Comparison of ENCODE assay signal across 1 cellular context in the genomic region with DNA sequence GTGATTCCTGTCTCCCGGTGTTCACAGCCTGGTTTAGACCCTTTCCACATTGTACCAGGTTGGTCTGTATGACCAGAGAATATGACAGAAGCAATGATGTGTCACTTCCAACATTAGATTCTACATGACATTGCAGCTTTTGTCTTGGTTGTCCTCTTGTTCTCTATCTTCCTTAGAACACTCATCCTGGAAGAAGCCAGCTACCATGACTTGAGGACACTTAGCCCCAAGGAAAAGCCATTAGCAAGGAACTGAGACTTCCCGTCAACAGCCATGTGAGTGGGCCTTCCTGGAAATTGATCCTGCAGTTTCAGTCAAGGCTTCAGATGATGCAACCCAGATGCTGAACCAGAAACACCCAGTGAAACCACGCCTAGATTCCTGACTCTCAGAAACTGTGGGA.
A peak's percentile ranks its signal among the peaks of the same experiment; 100 is the strongest.
TF ChIP-seq lines count a peak whose summit lies in the region.

No MANE protein-coding gene starts in this region.

TF ChIP-seq in K562, 482 proteins besides CTCF, POLR2A, EP300 and RAD21 (continued from another document and continues in another):
- TF ChIP-seq, protein P1, sequence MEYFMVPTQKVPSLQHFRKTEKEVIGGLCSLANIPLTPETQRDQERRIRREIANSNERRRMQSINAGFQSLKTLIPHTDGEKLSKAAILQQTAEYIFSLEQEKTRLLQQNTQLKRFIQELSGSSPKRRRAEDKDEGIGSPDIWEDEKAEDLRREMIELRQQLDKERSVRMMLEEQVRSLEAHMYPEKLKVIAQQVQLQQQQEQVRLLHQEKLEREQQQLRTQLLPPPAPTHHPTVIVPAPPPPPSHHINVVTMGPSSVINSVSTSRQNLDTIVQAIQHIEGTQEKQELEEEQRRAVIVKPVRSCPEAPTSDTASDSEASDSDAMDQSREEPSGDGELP (CRISPR knock-in tag; IDR thresholded peaks at IDR 0.05; ENCODE audit: borderline replicate concordance) = no peak
- TF ChIP-seq DDX20 (tag; IDR thresholded peaks at IDR 0.05; ENCODE audit: low read depth) = peak; percentile 84
- TF ChIP-seq, protein P2, sequence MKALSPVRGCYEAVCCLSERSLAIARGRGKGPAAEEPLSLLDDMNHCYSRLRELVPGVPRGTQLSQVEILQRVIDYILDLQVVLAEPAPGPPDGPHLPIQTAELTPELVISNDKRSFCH (CRISPR knock-in tag; IDR thresholded peaks at IDR 0.05) = no peak
- TF ChIP-seq, protein P2 (tag; IDR thresholded peaks at IDR 0.05) = peak; percentile 44; the same call in 1 of the 2 replicates
- TF ChIP-seq, protein P3, sequence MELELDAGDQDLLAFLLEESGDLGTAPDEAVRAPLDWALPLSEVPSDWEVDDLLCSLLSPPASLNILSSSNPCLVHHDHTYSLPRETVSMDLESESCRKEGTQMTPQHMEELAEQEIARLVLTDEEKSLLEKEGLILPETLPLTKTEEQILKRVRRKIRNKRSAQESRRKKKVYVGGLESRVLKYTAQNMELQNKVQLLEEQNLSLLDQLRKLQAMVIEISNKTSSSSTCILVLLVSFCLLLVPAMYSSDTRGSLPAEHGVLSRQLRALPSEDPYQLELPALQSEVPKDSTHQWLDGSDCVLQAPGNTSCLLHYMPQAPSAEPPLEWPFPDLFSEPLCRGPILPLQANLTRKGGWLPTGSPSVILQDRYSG (tag; conservative IDR thresholded peaks at IDR 0.05; ENCODE audit: low read depth) = peak; percentile 82
- 0 out of 2 replicates have a peak, but pooled peaks have one; percentile 59 for TF ChIP-seq ZNF354B (CRISPR knock-in tag; IDR thresholded peaks at IDR 0.05)
- peak; percentile 63 for TF ChIP-seq C11orf30 (IDR thresholded peaks at IDR 0.05; ENCODE audit: low read depth)
- TF ChIP-seq GABPA (tag; conservative IDR thresholded peaks at IDR 0.05; ENCODE audit: low read depth) = peak; percentile 33; the same call in 1 of the 2 replicates
- 0 out of 2 replicates have a peak, but pooled peaks have one; percentile 78 for TF ChIP-seq HSF4 (CRISPR knock-in tag; IDR thresholded peaks at IDR 0.05; ENCODE audit: borderline replicate concordance)
- peak; percentile 83 for TF ChIP-seq ZNF79 (CRISPR knock-in tag; IDR thresholded peaks at IDR 0.05; ENCODE audit: low read depth)
- 0 out of 2 replicates have a peak, but pooled peaks have one; percentile 72 for TF ChIP-seq GTF2A2 (tag; IDR thresholded peaks at IDR 0.05)
- TF ChIP-seq L3MBTL2 (IDR thresholded peaks at IDR 0.05) = peak; percentile 97
- TF ChIP-seq, protein P4, sequence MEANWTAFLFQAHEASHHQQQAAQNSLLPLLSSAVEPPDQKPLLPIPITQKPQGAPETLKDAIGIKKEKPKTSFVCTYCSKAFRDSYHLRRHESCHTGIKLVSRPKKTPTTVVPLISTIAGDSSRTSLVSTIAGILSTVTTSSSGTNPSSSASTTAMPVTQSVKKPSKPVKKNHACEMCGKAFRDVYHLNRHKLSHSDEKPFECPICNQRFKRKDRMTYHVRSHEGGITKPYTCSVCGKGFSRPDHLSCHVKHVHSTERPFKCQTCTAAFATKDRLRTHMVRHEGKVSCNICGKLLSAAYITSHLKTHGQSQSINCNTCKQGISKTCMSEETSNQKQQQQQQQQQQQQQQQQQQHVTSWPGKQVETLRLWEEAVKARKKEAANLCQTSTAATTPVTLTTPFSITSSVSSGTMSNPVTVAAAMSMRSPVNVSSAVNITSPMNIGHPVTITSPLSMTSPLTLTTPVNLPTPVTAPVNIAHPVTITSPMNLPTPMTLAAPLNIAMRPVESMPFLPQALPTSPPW (CRISPR knock-in tag; IDR thresholded peaks at IDR 0.05) = 0 out of 2 replicates have a peak, but pooled peaks have one; percentile 30
- TF ChIP-seq NFRKB (IDR thresholded peaks at IDR 0.05; ENCODE audit: low read depth) = peak; percentile 93
- TF ChIP-seq CEBPB (tag; IDR thresholded peaks at IDR 0.05) = peak; percentile 89
- peak; percentile 83; the same call in 1 of the 2 replicates for TF ChIP-seq ZNF197 (CRISPR knock-in tag; IDR thresholded peaks at IDR 0.05; ENCODE audit: low read depth)
- TF ChIP-seq ZNF239 (CRISPR knock-in tag; IDR thresholded peaks at IDR 0.05) = peak; percentile 73
- no peak for TF ChIP-seq FIP1L1 (IDR thresholded peaks at IDR 0.05; ENCODE audit: low read depth, low read length, poor library complexity, severe bottlenecking)
- peak; percentile 85 for TF ChIP-seq MECOM (CRISPR knock-in tag; IDR thresholded peaks at IDR 0.05)
- TF ChIP-seq, protein P5, sequence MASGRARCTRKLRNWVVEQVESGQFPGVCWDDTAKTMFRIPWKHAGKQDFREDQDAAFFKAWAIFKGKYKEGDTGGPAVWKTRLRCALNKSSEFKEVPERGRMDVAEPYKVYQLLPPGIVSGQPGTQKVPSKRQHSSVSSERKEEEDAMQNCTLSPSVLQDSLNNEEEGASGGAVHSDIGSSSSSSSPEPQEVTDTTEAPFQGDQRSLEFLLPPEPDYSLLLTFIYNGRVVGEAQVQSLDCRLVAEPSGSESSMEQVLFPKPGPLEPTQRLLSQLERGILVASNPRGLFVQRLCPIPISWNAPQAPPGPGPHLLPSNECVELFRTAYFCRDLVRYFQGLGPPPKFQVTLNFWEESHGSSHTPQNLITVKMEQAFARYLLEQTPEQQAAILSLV (tag; IDR thresholded peaks at IDR 0.05) = peak; percentile 88
- TF ChIP-seq CXXC5 (CRISPR knock-in tag; IDR thresholded peaks at IDR 0.05) = peak; percentile 83
- TF ChIP-seq SNRNP70 (optimal IDR thresholded peaks at IDR 0.05; ENCODE audit: low read depth, low read length) = no peak
- TF ChIP-seq, protein P6, sequence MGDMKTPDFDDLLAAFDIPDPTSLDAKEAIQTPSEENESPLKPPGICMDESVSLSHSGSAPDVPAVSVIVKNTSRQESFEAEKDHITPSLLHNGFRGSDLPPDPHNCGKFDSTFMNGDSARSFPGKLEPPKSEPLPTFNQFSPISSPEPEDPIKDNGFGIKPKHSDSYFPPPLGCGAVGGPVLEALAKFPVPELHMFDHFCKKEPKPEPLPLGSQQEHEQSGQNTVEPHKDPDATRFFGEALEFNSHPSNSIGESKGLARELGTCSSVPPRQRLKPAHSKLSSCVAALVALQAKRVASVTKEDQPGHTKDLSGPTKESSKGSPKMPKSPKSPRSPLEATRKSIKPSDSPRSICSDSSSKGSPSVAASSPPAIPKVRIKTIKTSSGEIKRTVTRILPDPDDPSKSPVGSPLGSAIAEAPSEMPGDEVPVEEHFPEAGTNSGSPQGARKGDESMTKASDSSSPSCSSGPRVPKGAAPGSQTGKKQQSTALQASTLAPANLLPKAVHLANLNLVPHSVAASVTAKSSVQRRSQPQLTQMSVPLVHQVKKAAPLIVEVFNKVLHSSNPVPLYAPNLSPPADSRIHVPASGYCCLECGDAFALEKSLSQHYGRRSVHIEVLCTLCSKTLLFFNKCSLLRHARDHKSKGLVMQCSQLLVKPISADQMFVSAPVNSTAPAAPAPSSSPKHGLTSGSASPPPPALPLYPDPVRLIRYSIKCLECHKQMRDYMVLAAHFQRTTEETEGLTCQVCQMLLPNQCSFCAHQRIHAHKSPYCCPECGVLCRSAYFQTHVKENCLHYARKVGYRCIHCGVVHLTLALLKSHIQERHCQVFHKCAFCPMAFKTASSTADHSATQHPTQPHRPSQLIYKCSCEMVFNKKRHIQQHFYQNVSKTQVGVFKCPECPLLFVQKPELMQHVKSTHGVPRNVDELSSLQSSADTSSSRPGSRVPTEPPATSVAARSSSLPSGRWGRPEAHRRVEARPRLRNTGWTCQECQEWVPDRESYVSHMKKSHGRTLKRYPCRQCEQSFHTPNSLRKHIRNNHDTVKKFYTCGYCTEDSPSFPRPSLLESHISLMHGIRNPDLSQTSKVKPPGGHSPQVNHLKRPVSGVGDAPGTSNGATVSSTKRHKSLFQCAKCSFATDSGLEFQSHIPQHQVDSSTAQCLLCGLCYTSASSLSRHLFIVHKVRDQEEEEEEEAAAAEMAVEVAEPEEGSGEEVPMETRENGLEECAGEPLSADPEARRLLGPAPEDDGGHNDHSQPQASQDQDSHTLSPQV (IDR thresholded peaks at IDR 0.05) = peak; percentile 97
- TF ChIP-seq TAF7 (tag; IDR thresholded peaks at IDR 0.05) = peak; percentile 25; the same call in 1 of the 2 replicates
- TF ChIP-seq, protein P7, sequence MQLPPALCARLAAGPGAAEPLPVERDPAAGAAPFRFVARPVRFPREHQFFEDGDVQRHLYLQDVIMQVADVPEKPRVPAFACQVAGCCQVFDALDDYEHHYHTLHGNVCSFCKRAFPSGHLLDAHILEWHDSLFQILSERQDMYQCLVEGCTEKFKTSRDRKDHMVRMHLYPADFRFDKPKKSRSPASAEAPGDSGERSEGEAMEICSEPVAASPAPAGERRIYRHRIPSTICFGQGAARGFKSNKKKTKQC (CRISPR knock-in tag; IDR thresholded peaks at IDR 0.05) = no peak
- 0 out of 4 replicates have a peak, but pooled peaks of 1 of the 2 experiments have one; percentile 30 for TF ChIP-seq ARNT (IDR thresholded peaks at IDR 0.05)
- TF ChIP-seq, protein P8, sequence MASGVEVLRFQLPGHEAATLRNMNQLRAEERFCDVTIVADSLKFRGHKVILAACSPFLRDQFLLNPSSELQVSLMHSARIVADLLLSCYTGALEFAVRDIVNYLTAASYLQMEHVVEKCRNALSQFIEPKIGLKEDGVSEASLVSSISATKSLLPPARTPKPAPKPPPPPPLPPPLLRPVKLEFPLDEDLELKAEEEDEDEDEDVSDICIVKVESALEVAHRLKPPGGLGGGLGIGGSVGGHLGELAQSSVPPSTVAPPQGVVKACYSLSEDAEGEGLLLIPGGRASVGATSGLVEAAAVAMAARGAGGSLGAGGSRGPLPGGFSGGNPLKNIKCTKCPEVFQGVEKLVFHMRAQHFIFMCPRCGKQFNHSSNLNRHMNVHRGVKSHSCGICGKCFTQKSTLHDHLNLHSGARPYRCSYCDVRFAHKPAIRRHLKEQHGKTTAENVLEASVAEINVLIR (CRISPR knock-in tag; IDR thresholded peaks at IDR 0.05) = 0 out of 2 replicates have a peak, but pooled peaks have one; percentile 15
- TF ChIP-seq ZNF175 (CRISPR knock-in tag; IDR thresholded peaks at IDR 0.05; ENCODE audit: low read depth) = peak; percentile 97
- TF ChIP-seq, protein P9, sequence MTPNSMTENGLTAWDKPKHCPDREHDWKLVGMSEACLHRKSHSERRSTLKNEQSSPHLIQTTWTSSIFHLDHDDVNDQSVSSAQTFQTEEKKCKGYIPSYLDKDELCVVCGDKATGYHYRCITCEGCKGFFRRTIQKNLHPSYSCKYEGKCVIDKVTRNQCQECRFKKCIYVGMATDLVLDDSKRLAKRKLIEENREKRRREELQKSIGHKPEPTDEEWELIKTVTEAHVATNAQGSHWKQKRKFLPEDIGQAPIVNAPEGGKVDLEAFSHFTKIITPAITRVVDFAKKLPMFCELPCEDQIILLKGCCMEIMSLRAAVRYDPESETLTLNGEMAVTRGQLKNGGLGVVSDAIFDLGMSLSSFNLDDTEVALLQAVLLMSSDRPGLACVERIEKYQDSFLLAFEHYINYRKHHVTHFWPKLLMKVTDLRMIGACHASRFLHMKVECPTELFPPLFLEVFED (CRISPR knock-in tag; conservative IDR thresholded peaks at IDR 0.05) = 0 out of 2 replicates have a peak, but pooled peaks have one; percentile 16
- peak; percentile 33; the same call in 1 of the 2 replicates for TF ChIP-seq ZFX (CRISPR knock-in tag; IDR thresholded peaks at IDR 0.05)
- TF ChIP-seq, protein P10, sequence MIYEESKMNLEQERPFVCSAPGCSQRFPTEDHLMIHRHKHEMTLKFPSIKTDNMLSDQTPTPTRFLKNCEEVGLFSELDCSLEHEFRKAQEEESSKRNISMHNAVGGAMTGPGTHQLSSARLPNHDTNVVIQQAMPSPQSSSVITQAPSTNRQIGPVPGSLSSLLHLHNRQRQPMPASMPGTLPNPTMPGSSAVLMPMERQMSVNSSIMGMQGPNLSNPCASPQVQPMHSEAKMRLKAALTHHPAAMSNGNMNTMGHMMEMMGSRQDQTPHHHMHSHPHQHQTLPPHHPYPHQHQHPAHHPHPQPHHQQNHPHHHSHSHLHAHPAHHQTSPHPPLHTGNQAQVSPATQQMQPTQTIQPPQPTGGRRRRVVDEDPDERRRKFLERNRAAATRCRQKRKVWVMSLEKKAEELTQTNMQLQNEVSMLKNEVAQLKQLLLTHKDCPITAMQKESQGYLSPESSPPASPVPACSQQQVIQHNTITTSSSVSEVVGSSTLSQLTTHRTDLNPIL (CRISPR knock-in tag; IDR thresholded peaks at IDR 0.05) = no peak
- TF ChIP-seq ADNP (tag; IDR thresholded peaks at IDR 0.05) = no peak
- no peak for TF ChIP-seq COPS2 (conservative IDR thresholded peaks at IDR 0.05)
- TF ChIP-seq NR2C2 (CRISPR knock-in tag; IDR thresholded peaks at IDR 0.05) = no peak
- TF ChIP-seq NR2C2 (tag; IDR thresholded peaks at IDR 0.05) = peak; percentile 75
- TF ChIP-seq, protein P11, sequence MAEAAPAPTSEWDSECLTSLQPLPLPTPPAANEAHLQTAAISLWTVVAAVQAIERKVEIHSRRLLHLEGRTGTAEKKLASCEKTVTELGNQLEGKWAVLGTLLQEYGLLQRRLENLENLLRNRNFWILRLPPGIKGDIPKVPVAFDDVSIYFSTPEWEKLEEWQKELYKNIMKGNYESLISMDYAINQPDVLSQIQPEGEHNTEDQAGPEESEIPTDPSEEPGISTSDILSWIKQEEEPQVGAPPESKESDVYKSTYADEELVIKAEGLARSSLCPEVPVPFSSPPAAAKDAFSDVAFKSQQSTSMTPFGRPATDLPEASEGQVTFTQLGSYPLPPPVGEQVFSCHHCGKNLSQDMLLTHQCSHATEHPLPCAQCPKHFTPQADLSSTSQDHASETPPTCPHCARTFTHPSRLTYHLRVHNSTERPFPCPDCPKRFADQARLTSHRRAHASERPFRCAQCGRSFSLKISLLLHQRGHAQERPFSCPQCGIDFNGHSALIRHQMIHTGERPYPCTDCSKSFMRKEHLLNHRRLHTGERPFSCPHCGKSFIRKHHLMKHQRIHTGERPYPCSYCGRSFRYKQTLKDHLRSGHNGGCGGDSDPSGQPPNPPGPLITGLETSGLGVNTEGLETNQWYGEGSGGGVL (CRISPR knock-in tag; IDR thresholded peaks at IDR 0.05) = 0 out of 2 replicates have a peak, but pooled peaks have one; percentile 4
- TF ChIP-seq SMARCA4 (IDR thresholded peaks at IDR 0.05) = peak; percentile 53; the same call in 1 of the 2 replicates
- peak; percentile 66; the same call in 1 of the 2 replicates for TF ChIP-seq ILK (tag; IDR thresholded peaks at IDR 0.05; ENCODE audit: borderline replicate concordance, low read depth)
- TF ChIP-seq, protein P12, sequence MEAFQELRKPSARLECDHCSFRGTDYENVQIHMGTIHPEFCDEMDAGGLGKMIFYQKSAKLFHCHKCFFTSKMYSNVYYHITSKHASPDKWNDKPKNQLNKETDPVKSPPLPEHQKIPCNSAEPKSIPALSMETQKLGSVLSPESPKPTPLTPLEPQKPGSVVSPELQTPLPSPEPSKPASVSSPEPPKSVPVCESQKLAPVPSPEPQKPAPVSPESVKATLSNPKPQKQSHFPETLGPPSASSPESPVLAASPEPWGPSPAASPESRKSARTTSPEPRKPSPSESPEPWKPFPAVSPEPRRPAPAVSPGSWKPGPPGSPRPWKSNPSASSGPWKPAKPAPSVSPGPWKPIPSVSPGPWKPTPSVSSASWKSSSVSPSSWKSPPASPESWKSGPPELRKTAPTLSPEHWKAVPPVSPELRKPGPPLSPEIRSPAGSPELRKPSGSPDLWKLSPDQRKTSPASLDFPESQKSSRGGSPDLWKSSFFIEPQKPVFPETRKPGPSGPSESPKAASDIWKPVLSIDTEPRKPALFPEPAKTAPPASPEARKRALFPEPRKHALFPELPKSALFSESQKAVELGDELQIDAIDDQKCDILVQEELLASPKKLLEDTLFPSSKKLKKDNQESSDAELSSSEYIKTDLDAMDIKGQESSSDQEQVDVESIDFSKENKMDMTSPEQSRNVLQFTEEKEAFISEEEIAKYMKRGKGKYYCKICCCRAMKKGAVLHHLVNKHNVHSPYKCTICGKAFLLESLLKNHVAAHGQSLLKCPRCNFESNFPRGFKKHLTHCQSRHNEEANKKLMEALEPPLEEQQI (IDR thresholded peaks at IDR 0.05) = no peak
- TF ChIP-seq NR4A1 (CRISPR knock-in tag; IDR thresholded peaks at IDR 0.05) = no peak
- peak; percentile 96 for TF ChIP-seq NR4A1 (tag; IDR thresholded peaks at IDR 0.05)
- no peak for TF ChIP-seq ZZZ3 (IDR thresholded peaks at IDR 0.05)
- TF ChIP-seq DPF2 (IDR thresholded peaks at IDR 0.05) = peak; percentile 57; the same call in 1 of the 2 replicates
- TF ChIP-seq NUFIP1 (IDR thresholded peaks at IDR 0.05; ENCODE audit: partially characterized antibody) = no peak
